ENCODE assay signal across 8 cellular contexts in genomic region chr9:131707677-131708612, GRCh38. TPM values are rescaled to one million over a fixed set of nuclear protein-coding genes. Genes with fewer than 3 reads are reported as not detected.
DNase-seq lines count a peak whose midpoint lies in the region; ATAC-seq and TF ChIP-seq lines count a peak whose summit lies in the region.

No MANE protein-coding gene starts in this region.

- H3K79me1 ChIP-seq in trophoblast cell (ENCODE audit: low read length): peaks cover 13% of the 10 kb centered on the region

- H2AK5ac ChIP-seq in trophoblast cell (ENCODE audit: low read length): peak overlapping the region; percentile 26

- H3K9me3 Mint-ChIP-seq in GM23338: no peaks in the 10 kb centered on the region
- no peaks in the 10 kb centered on the region for H3K9me3 Mint-ChIP-seq in T-cell

- POLR2A ChIA-PET in AG04450 (lab: Yijun Ruan, JAX): no interaction called here
- POLR2A ChIA-PET in T-cell (lab: Charles Lee): interaction anchor here (0.6 to 1.0 kb wide), 4 partner anchors 26 to 1580 kb away, joined by 3 to 5 read pairs (median 4); no protein-coding TSS in a partner anchor

- H3K4me3 Mint-ChIP-seq in GM23338: no peak overlapping the region
- H3K4me3 Mint-ChIP-seq in T-cell: peak overlapping the region in 1 of 3 donors; percentile 11

- no peak overlapping the region for H2AFZ ChIP-seq in GM23338
- H2AFZ ChIP-seq in trophoblast cell (ENCODE audit: insufficient read depth, low read length, poor library complexity): no peak overlapping the region

- H3K27me3 Mint-ChIP-seq in GM23338 (ENCODE audit: insufficient read depth, low read depth, poor library complexity): peaks cover 7% of the 10 kb centered on the region
- H3K27me3 Mint-ChIP-seq in T-cell: no peaks in the 10 kb centered on the region

- peak overlapping the region; percentile 77 for H3K14ac ChIP-seq in trophoblast cell (ENCODE audit: low read length)

- no peak for TF ChIP-seq CTCF in AG04450 (IDR thresholded peaks at IDR 0.05; ENCODE audit: low read depth, low read length)
- no peak for TF ChIP-seq CTCF in GM23338 (conservative IDR thresholded peaks at IDR 0.05; ENCODE audit: low read depth in 2 of 2)
- TF ChIP-seq CTCF in esophagus squamous epithelium (IDR thresholded peaks at IDR 0.05): no peak

- peak overlapping the region; percentile 79 for H2BK12ac ChIP-seq in trophoblast cell (ENCODE audit: low read length)

- ATAC-seq in GM23338 (no peak), T-cell (replicated peaks in 1 of 4) (no peak), GM19351 (IDR thresholded peaks at IDR 0.05; ENCODE audit: unreplicated experiment) (no peak)

- H3K4me3 ChIP-seq in AG04450 (ENCODE audit: low read depth, low read length) (no peak overlapping the region), GM23338 (no peak overlapping the region), esophagus squamous epithelium (peak overlapping the region in 1 of 4 donors; percentile 22), trophoblast cell (ENCODE audit: low read depth, low read length) (no peak overlapping the region)

- no peak overlapping the region for H4K12ac ChIP-seq in trophoblast cell (ENCODE audit: low read depth, low read length)

- no peak overlapping the region for H3K23ac ChIP-seq in trophoblast cell (ENCODE audit: low read length)

- intact Hi-C loops in esophagus squamous epithelium (cut with DNase I): no loop called here

- H3K36me3 ChIP-seq in GM23338 (ENCODE audit: insufficient read depth) (no peaks in the 10 kb centered on the region), esophagus squamous epithelium (no peaks in the 10 kb centered on the region), trophoblast cell (ENCODE audit: control insufficient read depth in 1 of 2, insufficient read depth in 2 of 2, low read length in 2 of 2) (peaks cover 0 to 2% of the 10 kb centered on the region in 2 experiments)

- peak overlapping the region; percentile 21 for H2BK5ac ChIP-seq in trophoblast cell (ENCODE audit: low read depth, low read length, poor library complexity)

- no peak for TF ChIP-seq POLR2A in esophagus squamous epithelium (IDR thresholded peaks at IDR 0.05)

- H3K9me2 ChIP-seq in GM23338 (ENCODE audit: insufficient read depth): no peaks in the 10 kb centered on the region

- whole genome bisulfite sequencing in esophagus squamous epithelium, 2 donors: 26 to 29% methylated on average over 10 to 11 of the region's 11 CpGs
- no CpG with 5 or more reads among the region's 11 CpGs for WGBS in trophoblast cell (ENCODE audit: extremely low coverage, insufficient coverage, insufficient read length)

- H2BK120ac ChIP-seq in trophoblast cell (ENCODE audit: insufficient read depth, low read length, poor library complexity): no peak overlapping the region

- H3K4ac ChIP-seq in trophoblast cell (ENCODE audit: low read depth, low read length): peak overlapping the region; percentile 78

- H3K9ac ChIP-seq in trophoblast cell (ENCODE audit: low read length): no peak overlapping the region

- CTCF ChIA-PET in AG04450 (lab: Charles Lee) (no interaction called here), T-cell (lab: Charles Lee) (interaction anchor here in 1 of 2 donors (0.9 to 3.4 kb wide), 4 partner anchors 20 to 42 kb away, joined by 4 to 19 read pairs (median 6); no protein-coding TSS in a partner anchor)

- H4K20me1 ChIP-seq in GM23338 (replicated peaks; ENCODE audit: insufficient read depth): peaks cover 3% of the 10 kb centered on the region; the same call in 1 of the 2 replicates

- peak overlapping the region; percentile 64 for H4K8ac ChIP-seq in trophoblast cell (ENCODE audit: low read depth, low read length)

- H3K27me3 ChIP-seq in AG04450 (ENCODE audit: control insufficient read depth, insufficient read depth, low read length) (no peaks in the 10 kb centered on the region), GM23338 (ENCODE audit: insufficient read depth) (no peaks in the 10 kb centered on the region), esophagus squamous epithelium (no peaks in the 10 kb centered on the region), trophoblast cell (ENCODE audit: insufficient read depth, low read length) (no peaks in the 10 kb centered on the region)

- H3F3A ChIP-seq in GM23338 (replicated peaks; ENCODE audit: low read depth): 0 out of 2 replicates have a peak, but pooled peaks cover 3% of the 10 kb centered on the region

- peak overlapping the region; percentile 66 for H4K91ac ChIP-seq in trophoblast cell (ENCODE audit: low read depth, low read length)

- peaks cover 98% of the 10 kb centered on the region for H3K79me2 ChIP-seq in GM23338 (replicated peaks; ENCODE audit: insufficient read depth)
- peaks cover 11% of the 10 kb centered on the region for H3K79me2 ChIP-seq in trophoblast cell (ENCODE audit: control insufficient read depth, insufficient read depth, low read length, poor library complexity)

- H3K27ac ChIP-seq in AG04450 (ENCODE audit: low read depth, low read length): peak overlapping the region; percentile 63
- peak overlapping the region; percentile 65; the same call in 1 of the 2 replicates for H3K27ac ChIP-seq in GM23338 (ENCODE audit: low read depth)
- peak overlapping the region; percentile 62 to 79 (median 64) for H3K27ac ChIP-seq in esophagus squamous epithelium
- no peak overlapping the region for H3K27ac ChIP-seq in trophoblast cell (ENCODE audit: low read depth, low read length)

- peaks cover 63% of the 10 kb centered on the region for H3K4me1 ChIP-seq in GM23338 (ENCODE audit: insufficient read depth)
- peaks cover 29 to 98% (median 75%) of the 10 kb centered on the region in 3 donors for H3K4me1 ChIP-seq in esophagus squamous epithelium
- peaks cover 19 to 38% of the 10 kb centered on the region in 2 experiments for H3K4me1 ChIP-seq in trophoblast cell (ENCODE audit: control insufficient read depth in 1 of 2, insufficient read depth in 2 of 2, low read length in 2 of 2)

- DNase-seq in AG04450 (ENCODE audit: low read depth, low spot score) (peak; percentile 26), GM23338 (ENCODE audit: low spot score) (no peak), T-cell (no peak), esophagus squamous epithelium (lab: John Stamatoyannopoulos, UW) (no peak), trophoblast cell (peak; percentile 55 to 61), activated gamma-delta T cell treated with Interleukin-2 at 50 U/mL for 16 hours (no peak), hippocampal formation (lab: John Stamatoyannopoulos, UW) (no peak)

- H3K18ac ChIP-seq in trophoblast cell (ENCODE audit: low read length): peak overlapping the region; percentile 79

- H3K4me2 ChIP-seq in GM23338 (0 out of 2 replicates have a peak overlapping the region, but pooled peaks have one; percentile 24), trophoblast cell (ENCODE audit: low read length) (no peak overlapping the region)

- H3K27ac Mint-ChIP-seq in GM23338 (peak overlapping the region; percentile 90), T-cell (peak overlapping the region; percentile 83 to 87)

- H3K4me1 Mint-ChIP-seq in GM23338 (peaks cover 64% of the 10 kb centered on the region), T-cell (peaks cover 84 to 96% (median 94%) of the 10 kb centered on the region in 3 donors)

- H3K36me3 Mint-ChIP-seq in GM23338 (ENCODE audit: low read depth) (no peaks in the 10 kb centered on the region), T-cell (peaks cover 4% of the 10 kb centered on the region)

- H3K9me3 ChIP-seq in AG04450 (ENCODE audit: control insufficient read depth, insufficient read depth, low read length): no peaks in the 10 kb centered on the region
- no peaks in the 10 kb centered on the region for H3K9me3 ChIP-seq in esophagus squamous epithelium
- H3K9me3 ChIP-seq in trophoblast cell (ENCODE audit: insufficient read depth, low read depth, low read length): no peaks in the 10 kb centered on the region

TF ChIP-seq in GM23338, 12 proteins besides CTCF, POLR2A, EP300 and RAD21 (continues in another document):
- TF ChIP-seq ETS1 (IDR thresholded peaks at IDR 0.05) (no peak), CREB1 (CRISPR knock-in tag; IDR thresholded peaks at IDR 0.05; ENCODE audit: low read depth) (no peak), ZNF114 (CRISPR knock-in tag; IDR thresholded peaks at IDR 0.05) (no peak), EZH2phosphoT487 (IDR thresholded peaks at IDR 0.05; ENCODE audit: unreplicated experiment) (no peak), NANOG (IDR thresholded peaks at IDR 0.05; ENCODE audit: borderline replicate concordance) (no peak), EZH2 (IDR thresholded peaks at IDR 0.05; ENCODE audit: low read depth, unreplicated experiment) (no peak), POLR2AphosphoS5 (IDR thresholded peaks at IDR 0.05; ENCODE audit: low read depth) (no peak), JUNB (IDR thresholded peaks at IDR 0.05; ENCODE audit: unreplicated experiment) (no peak)

RNA-seq across cellular contexts. Expression of gene RAPGEF1, which starts 31.9 kb away (rescaled TPM):
- polyA plus RNA-seq in AG04450 (2011; rRNA removed) (27.6 and 32.4 TPM in 2 replicates), GM23338 (2016; fragmentation: Nextera tagmentation; extraction: Ambion mirVana) (9.9 and 10.9 TPM in 2 replicates)
- 32.8 and 36.3 TPM in 2 replicates for polyA minus RNA-seq in AG04450 (2011; rRNA and poly(A)+ RNA removed)
- 80.7 and 82.8 TPM in 2 replicates for total RNA-seq in GM23338 (2014; rRNA removed; shearing (Covaris generic))
- total RNA-seq in T-cell (100 to 1,000 TPM in 4 of 5 donors, 10 to 100 TPM in 1; 97.9 to 167 (median 139) TPM), esophagus squamous epithelium (10 to 100 TPM; 12.2 to 40.4 (median 19.0) TPM)
- 77.7 and 79.5 TPM in 2 replicates for polyA plus RNA-seq in trophoblast cell (2013)

Comparison
In these comparisons a context has a peak if more than half of its experiments do, and no peak if none do; other contexts are left out.
1. DNase-seq: peak in AG04450 (single experiment) and trophoblast cell (2 of 2); none in GM23338 (single experiment), T-cell (0 of 34), esophagus squamous epithelium (single experiment), activated gamma-delta T cell treated with Interleukin-2 at 50 U/mL for 16 hours (single experiment) and hippocampal formation (0 of 2).